Comparison of ENCODE assay signal across 11 cellular contexts in genomic region chr10:100890696-100891271, GRCh38. TPM values are rescaled to one million over a fixed set of nuclear protein-coding genes. Genes with fewer than 3 reads are reported as not detected.
A peak's percentile ranks its signal among the peaks of the same experiment; 100 is the strongest.
DNase-seq lines count a peak whose midpoint lies in the region; ATAC-seq, FAIRE-seq and TF ChIP-seq lines count a peak whose summit lies in the region.
"Had no signal": no experiment of that assay in that cellular context is flagged by ENCODE, and none has a peak within 500 bp of the region (broad histone marks: within the 10 kb centered on the region; RNA-seq: fewer than 3 reads in every experiment).

No MANE protein-coding gene starts in this region.

- no peaks in the 10 kb centered on the region for H3K36me3 ChIP-seq in astrocyte (ENCODE audit: insufficient read depth, low read length)
- H3K36me3 ChIP-seq in left ventricle myocardium inferior: no peaks in the 10 kb centered on the region

- FAIRE-seq in astrocyte (lab: Jason Lieb, UNC): peak; percentile 94
- FAIRE-seq: kidney had no signal

- no peak for ATAC-seq in activated CD8-positive, alpha-beta memory T cell treated with anti-CD3 and anti-CD28 coated beads, Interleukin-2, amount 10 ng/mL, durations not matched to agents 7 days and 5 days

- no peaks in the 10 kb centered on the region for H3K36me3 Mint-ChIP-seq in activated CD8-positive, alpha-beta memory T cell treated with anti-CD3 and anti-CD28 coated beads, Interleukin-2, amount 10 ng/mL, durations not matched to agents 7 days and 5 days
- H3K36me3 Mint-ChIP-seq in astrocyte (ENCODE audit: low read depth, unreplicated experiment): no peaks in the 10 kb centered on the region
- no peaks in the 10 kb centered on the region for H3K36me3 Mint-ChIP-seq in type B pancreatic cell

- H3K9ac ChIP-seq in astrocyte (ENCODE audit: low read length): peak overlapping the region; percentile 57

- no peaks in the 10 kb centered on the region for H4K20me1 ChIP-seq in astrocyte (ENCODE audit: insufficient read depth, low read length)

- DNase-seq in activated CD8-positive, alpha-beta memory T cell treated with anti-CD3 and anti-CD28 coated beads, Interleukin-2, amount 10 ng/mL, durations not matched to agents 7 days and 5 days: peak; percentile 37
- DNase-seq in activated CD8-positive, alpha-beta memory T cell treated with anti-CD3 and anti-CD28 coated beads, Interleukin-2, amount 50 U/mL, for 48 hours: no peak
- peak; percentile 98 for DNase-seq in astrocyte (ENCODE audit: low read depth)
- no peak for DNase-seq in left ventricle myocardium inferior
- DNase-seq in type B pancreatic cell (ENCODE audit: extremely low spot score, unreplicated experiment): peak; percentile 36
- no peak for DNase-seq in NCI-H1105 treated with DMSO at 0.1 percent for 48 hours (lab: John Stamatoyannopoulos, UW)
- DNase-seq in UCSD-AML1 (lab: John Stamatoyannopoulos, UW; ENCODE audit: unreplicated experiment): no peak
- no peak for DNase-seq in NCI-H1092 treated with DMSO at 0.1 percent for 48 hours (lab: John Stamatoyannopoulos, UW)
- DNase-seq: AML-193, kidney, OCI-M1 had no signal

- no peak overlapping the region for H3K4me3 ChIP-seq in astrocyte (ENCODE audit: insufficient read depth, low read depth, low read length)
- H3K4me3 ChIP-seq in left ventricle myocardium inferior: no peak overlapping the region

- H3K9me3 Mint-ChIP-seq in activated CD8-positive, alpha-beta memory T cell treated with anti-CD3 and anti-CD28 coated beads, Interleukin-2, amount 10 ng/mL, durations not matched to agents 7 days and 5 days (ENCODE audit: low read depth): no peaks in the 10 kb centered on the region
- H3K9me3 Mint-ChIP-seq in astrocyte (ENCODE audit: unreplicated experiment) (no peaks in the 10 kb centered on the region), type B pancreatic cell (no peaks in the 10 kb centered on the region)

- TF ChIP-seq CTCF in astrocyte (IDR thresholded peaks at IDR 0.05; ENCODE audit: insufficient read depth, low read depth, low read length): no peak
- TF ChIP-seq CTCF in left ventricle myocardium inferior (IDR thresholded peaks at IDR 0.05; ENCODE audit: borderline replicate concordance): no peak
- TF ChIP-seq CTCF in type B pancreatic cell (conservative IDR thresholded peaks at IDR 0.05): no peak

- peak overlapping the region; percentile 79 for H3K4me2 ChIP-seq in astrocyte (ENCODE audit: low read length)

- no peak overlapping the region for H3K4me3 Mint-ChIP-seq in activated CD8-positive, alpha-beta memory T cell treated with anti-CD3 and anti-CD28 coated beads, Interleukin-2, amount 10 ng/mL, durations not matched to agents 7 days and 5 days
- H3K4me3 Mint-ChIP-seq in astrocyte (ENCODE audit: unreplicated experiment) (peak overlapping the region; percentile 3), type B pancreatic cell (peak overlapping the region; percentile 52)

- peak overlapping the region; percentile 86 for H3K27ac ChIP-seq in astrocyte (ENCODE audit: low read depth, low read length)
- H3K27ac ChIP-seq in left ventricle myocardium inferior (replicated peaks): peak overlapping the region; percentile 58

- H3K27me3 Mint-ChIP-seq in activated CD8-positive, alpha-beta memory T cell treated with anti-CD3 and anti-CD28 coated beads, Interleukin-2, amount 10 ng/mL, durations not matched to agents 7 days and 5 days: peaks cover 59% of the 10 kb centered on the region
- peaks cover 27% of the 10 kb centered on the region for H3K27me3 Mint-ChIP-seq in astrocyte (ENCODE audit: low read depth, unreplicated experiment)
- peaks cover 40% of the 10 kb centered on the region for H3K27me3 Mint-ChIP-seq in type B pancreatic cell

- no peaks in the 10 kb centered on the region for H3K4me1 Mint-ChIP-seq in activated CD8-positive, alpha-beta memory T cell treated with anti-CD3 and anti-CD28 coated beads, Interleukin-2, amount 10 ng/mL, durations not matched to agents 7 days and 5 days
- H3K4me1 Mint-ChIP-seq in astrocyte (ENCODE audit: low read depth, unreplicated experiment) (peaks cover 18% of the 10 kb centered on the region), type B pancreatic cell (ENCODE audit: unreplicated experiment) (peaks cover 44% of the 10 kb centered on the region)

- CTCF ChIA-PET in activated CD8-positive, alpha-beta memory T cell treated with anti-CD3 and anti-CD28 coated beads, Interleukin-2, amount 10 ng/mL, durations not matched to agents 7 days and 5 days (lab: Charles Lee): no interaction called here

- H3K79me2 ChIP-seq in astrocyte (ENCODE audit: insufficient read depth, low read length): no peaks in the 10 kb centered on the region

- intact Hi-C loops in left ventricle myocardium inferior (cut with micrococcal nuclease): no loop called here

- H3K27me3 ChIP-seq in astrocyte (ENCODE audit: insufficient read depth, low read length) (no peaks in the 10 kb centered on the region), left ventricle myocardium inferior (ENCODE audit: low read depth) (peaks cover 74% of the 10 kb centered on the region)

- H3K9me3 ChIP-seq in astrocyte (ENCODE audit: insufficient read depth, low read depth, low read length) (no peaks in the 10 kb centered on the region), left ventricle myocardium inferior (replicated peaks) (no peaks in the 10 kb centered on the region)

- H3K4me1 ChIP-seq in astrocyte (ENCODE audit: insufficient read depth, low read length): peaks cover 23% of the 10 kb centered on the region
- H3K4me1 ChIP-seq in left ventricle myocardium inferior: peaks cover 9% of the 10 kb centered on the region

- no peak overlapping the region for H3K27ac Mint-ChIP-seq in activated CD8-positive, alpha-beta memory T cell treated with anti-CD3 and anti-CD28 coated beads, Interleukin-2, amount 10 ng/mL, durations not matched to agents 7 days and 5 days
- H3K27ac Mint-ChIP-seq in astrocyte (ENCODE audit: unreplicated experiment) (peak overlapping the region; percentile 93), type B pancreatic cell (no peak overlapping the region)

- H2AFZ ChIP-seq in astrocyte (ENCODE audit: low read depth, low read length): peak overlapping the region; percentile 51

RNA-seq across cellular contexts. Expression of gene SLF2, which starts 22.0 kb away (rescaled TPM):
- 10 to 100 TPM; 41.4 to 53.0 TPM for total RNA-seq in activated CD8-positive, alpha-beta memory T cell treated with anti-CD3 and anti-CD28 coated beads, Interleukin-2, amount 10 ng/mL, durations not matched to agents 7 days and 5 days
- total RNA-seq in astrocyte (19.6 and 20.3 TPM in 2 replicates), left ventricle myocardium inferior (16.4 TPM), type B pancreatic cell (ENCODE audit: low replicate concordance) (22.0 and 46.1 TPM in 2 replicates)

Comparison
In these comparisons a context has a peak if more than half of its experiments do, and no peak if none do; other contexts are left out.
1. DNase-seq: peak in activated CD8-positive, alpha-beta memory T cell treated with anti-CD3 and anti-CD28 coated beads, Interleukin-2, amount 10 ng/mL, durations not matched to agents 7 days and 5 days (single experiment), astrocyte (single experiment) and type B pancreatic cell (single experiment); none in activated CD8-positive, alpha-beta memory T cell treated with anti-CD3 and anti-CD28 coated beads, Interleukin-2, amount 50 U/mL, for 48 hours (single experiment), left ventricle myocardium inferior (single experiment), NCI-H1105 treated with DMSO at 0.1 percent for 48 hours (single experiment), UCSD-AML1 (single experiment) and NCI-H1092 treated with DMSO at 0.1 percent for 48 hours (single experiment).